8 cellular contexts compared by ENCODE assay signal in the genomic region with DNA sequence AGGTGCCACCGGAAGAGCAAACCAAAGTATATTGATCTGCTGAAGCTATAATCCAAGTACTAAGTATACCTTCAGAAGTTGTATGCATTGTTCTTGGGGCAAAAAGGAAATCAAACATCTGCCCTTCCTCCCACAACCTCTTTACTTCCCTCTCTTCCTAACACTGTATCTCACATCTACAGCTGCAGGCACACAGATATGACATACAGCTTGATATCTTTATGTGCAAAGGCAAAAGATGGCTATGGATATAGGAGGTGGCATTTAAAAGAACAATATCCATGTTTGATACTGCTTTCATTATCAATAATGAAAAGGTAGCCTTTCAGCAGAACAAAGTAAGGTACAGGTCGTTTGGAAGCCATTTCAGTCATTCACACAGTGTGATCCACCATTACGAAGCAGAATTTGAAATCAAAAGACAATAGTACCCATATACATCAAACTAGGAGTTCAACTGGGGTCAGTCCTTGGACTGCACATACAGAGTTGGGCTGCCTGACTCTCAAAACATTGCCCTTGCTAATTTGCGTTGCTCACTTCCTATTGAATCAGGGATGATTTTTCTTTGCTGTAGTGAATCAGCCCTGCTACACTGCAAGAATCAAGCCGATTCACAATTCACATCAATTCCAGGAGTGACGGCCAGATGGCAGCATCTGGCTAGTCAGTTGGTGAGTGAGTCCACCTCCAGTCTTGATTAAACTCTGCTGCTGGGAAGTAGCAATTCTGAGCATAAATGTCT. TPM values are rescaled to one million over a fixed set of nuclear protein-coding genes. Genes with fewer than 3 reads are reported as not detected.
A peak's percentile ranks its signal among the peaks of the same experiment; 100 is the strongest.
DNase-seq lines count a peak whose midpoint lies in the region; ATAC-seq, FAIRE-seq and TF ChIP-seq lines count a peak whose summit lies in the region.

No MANE protein-coding gene starts in this region.

- H3K36me3 ChIP-seq in Peyer's patch = peaks cover 0 to 29% (median 0%) of the 10 kb centered on the region in 3 donors
- peaks cover 0 to 29% (median 0%) of the 10 kb centered on the region in 4 donors for H3K36me3 ChIP-seq in upper lobe of left lung

- no peak for TF ChIP-seq EP300 in upper lobe of left lung (IDR thresholded peaks at IDR 0.05)

- DNase-seq in D721Med (ENCODE audit: insufficient read length, low spot score) (no peak), Peyer's patch (peak; percentile 68 to 90 (median 82)), activated T-helper 1 cell treated with Interleukin-2 at 50 U/mL for 16 hours (ENCODE audit: low read depth) (peak; percentile 30), fibroblast of the conjunctiva (ENCODE audit: low read depth) (peak; percentile 51), occipital lobe (lab: John Stamatoyannopoulos, UW) (peak; percentile 72), upper lobe of left lung (peak in 1 of 2 donors; percentile 82)

- H3K4me1 ChIP-seq in Peyer's patch = no peaks in the 10 kb centered on the region
- H3K4me1 ChIP-seq in upper lobe of left lung = peaks cover 6 to 15% (median 8%) of the 10 kb centered on the region in 4 donors

- TF ChIP-seq CTCF in D721Med (IDR thresholded peaks at IDR 0.05; ENCODE audit: insufficient read depth, missing control alignments) (peak; percentile 78), Peyer's patch (IDR thresholded peaks at IDR 0.05) (peak; percentile 65 to 92 (median 80)), upper lobe of left lung (IDR thresholded peaks at IDR 0.05) (peak; percentile 68 to 88 (median 82))

- FAIRE-seq in D721Med (lab: Jason Lieb, UNC) = no peak

- H3K27ac ChIP-seq in Peyer's patch (no peak overlapping the region), upper lobe of left lung (no peak overlapping the region)

- TF ChIP-seq POLR2A in Peyer's patch (IDR thresholded peaks at IDR 0.05) = no peak
- no peak for TF ChIP-seq POLR2A in upper lobe of left lung (IDR thresholded peaks at IDR 0.05)

- H3K27me3 ChIP-seq in Peyer's patch = no peaks in the 10 kb centered on the region
- H3K27me3 ChIP-seq in upper lobe of left lung = no peaks in the 10 kb centered on the region

- WGBS in upper lobe of left lung, 2 donors = 33% methylated on average over 6 of the region's 6 CpGs

- H3K4me3 ChIP-seq in Peyer's patch (no peak overlapping the region), upper lobe of left lung (no peak overlapping the region)

- H3K9me3 ChIP-seq in Peyer's patch (no peaks in the 10 kb centered on the region), upper lobe of left lung (no peaks in the 10 kb centered on the region)

- ATAC-seq in HG03103 (IDR thresholded peaks at IDR 0.05; ENCODE audit: low read depth, unreplicated experiment) (peak; percentile 68), upper lobe of left lung (ENCODE audit: low FRiP score in 2 of 2) (peak; percentile 75 to 89), HG03025 (IDR thresholded peaks at IDR 0.05; ENCODE audit: low FRiP score, unreplicated experiment) (no peak)

RNA-seq across cellular contexts. Expression of gene ANG, which starts 8.9 kb away (rescaled TPM):
- 10 to 100 TPM; 19.6 to 22.3 (median 20.0) TPM for total RNA-seq in Peyer's patch
- 0.16 TPM for total RNA-seq in occipital lobe
- total RNA-seq in upper lobe of left lung = 10 to 100 TPM; 16.8 to 47.4 (median 29.5) TPM

RNA-seq across cellular contexts. Expression of gene RNASE4, which starts 13.1 kb away (rescaled TPM):
- total RNA-seq in Peyer's patch (10 to 100 TPM in 3 of 4 donors, 1 to 10 TPM in 1; 5.8 to 51.7 (median 33.6) TPM), occipital lobe (2.2 TPM), upper lobe of left lung (100 to 1,000 TPM in 1 of 6 donors, 10 to 100 TPM in 5; 14.7 to 108 (median 26.7) TPM)

RNA-seq across cellular contexts. Expression of gene EDDM3A, which starts 48.2 kb away (rescaled TPM):
- not detected for total RNA-seq in Peyer's patch
- total RNA-seq in occipital lobe = not detected
- not detected for total RNA-seq in upper lobe of left lung

RNA-seq across cellular contexts. Expression of gene OR6S1, which starts 56.0 kb away (rescaled TPM):
- not detected for total RNA-seq in Peyer's patch
- total RNA-seq in occipital lobe = not detected
- total RNA-seq in upper lobe of left lung = not detected

Comparison
In these comparisons a context has a peak if more than half of its experiments do, and no peak if none do; other contexts are left out.
1. RNA of gene ANG, which starts 8.9 kb away (total RNA-seq): 16.8 to 47.4 TPM in upper lobe of left lung and 19.6 to 22.3 TPM in Peyer's patch; 0.16 TPM in occipital lobe (single experiment); every median in the first group is over 10 times any median in the second.
2. Peak in every context shown above with its lines, with median percentiles within 50 percentile points of each other: CTCF ChIP-seq.